27 cellular contexts compared by ENCODE assay signal in genomic region chr10:79816-80215, GRCh38. TPM values are rescaled to one million over a fixed set of nuclear protein-coding genes. Genes with fewer than 3 reads are reported as not detected.
A peak's percentile ranks its signal among the peaks of the same experiment; 100 is the strongest.
DNase-seq lines count a peak whose midpoint lies in the region; ATAC-seq and TF ChIP-seq lines count a peak whose summit lies in the region.
"Had no signal": no experiment of that assay in that cellular context is flagged by ENCODE, and none has a peak within 500 bp of the region (broad histone marks: within the 10 kb centered on the region; RNA-seq: fewer than 3 reads in every experiment).

No MANE protein-coding gene starts in this region.

- H3K9me3 Mint-ChIP-seq in activated CD8-positive, alpha-beta T cell treated with anti-CD3 and anti-CD28 coated beads, Interleukin-2, amount 10 ng/mL, durations not matched to agents 7 days and 5 days (ENCODE audit: insufficient read depth) = no peaks in the 10 kb centered on the region
- no peaks in the 10 kb centered on the region for H3K9me3 Mint-ChIP-seq in activated CD8-positive, alpha-beta T cell treated with anti-CD3 and anti-CD28 coated beads for 36 hours
- H3K9me3 Mint-ChIP-seq in stimulated activated effector memory CD8-positive, alpha-beta T cell treated with anti-CD3 and anti-CD28 coated beads, Interleukin-12 subunit alpha, Interleukin-12 subunit beta, amount 100 ng/mL, for 72 hours = no peaks in the 10 kb centered on the region
- H3K9me3 Mint-ChIP-seq: CD4-positive, alpha-beta memory T cell; CD4-positive, CD25-positive, alpha-beta regulatory T cell had no signal

- H3K4me1 ChIP-seq in osteoblast (ENCODE audit: insufficient read depth, low read length) = no peaks in the 10 kb centered on the region
- H3K4me1 ChIP-seq: BE2C had no signal

- peaks cover 10% of the 10 kb centered on the region for H3K27me3 ChIP-seq in osteoblast (ENCODE audit: insufficient read depth, low read length)
- H3K27me3 ChIP-seq: BE2C, BLaER1 had no signal

- POLR2A ChIA-PET in activated CD8-positive, alpha-beta T cell treated with anti-CD3 and anti-CD28 coated beads, Interleukin-2, amount 10 ng/mL, durations not matched to agents 7 days and 5 days (lab: Charles Lee) = no interaction called here
- POLR2A ChIA-PET in activated CD8-positive, alpha-beta T cell treated with anti-CD3 and anti-CD28 coated beads for 36 hours (lab: Charles Lee) = interaction anchor here (1.1 kb wide), 1 partner anchor 18 kb away, joined by 3 read pairs; no protein-coding TSS in a partner anchor

- peaks cover 6% of the 10 kb centered on the region for H3K4me1 Mint-ChIP-seq in activated CD8-positive, alpha-beta T cell treated with anti-CD3 and anti-CD28 coated beads, Interleukin-2, amount 10 ng/mL, durations not matched to agents 7 days and 5 days (ENCODE audit: low read depth)
- H3K4me1 Mint-ChIP-seq in activated CD8-positive, alpha-beta T cell treated with anti-CD3 and anti-CD28 coated beads for 36 hours (ENCODE audit: low read depth) = peaks cover 2% of the 10 kb centered on the region
- H3K4me1 Mint-ChIP-seq in T-helper 17 cell = peaks cover 6% of the 10 kb centered on the region
- no peaks in the 10 kb centered on the region for H3K4me1 Mint-ChIP-seq in stimulated activated effector memory CD8-positive, alpha-beta T cell treated with anti-CD3 and anti-CD28 coated beads, Interleukin-12 subunit alpha, Interleukin-12 subunit beta, amount 100 ng/mL, for 72 hours
- H3K4me1 Mint-ChIP-seq: CD4-positive, CD25-positive, alpha-beta regulatory T cell had no signal

- peaks cover 15% of the 10 kb centered on the region for H3K27me3 Mint-ChIP-seq in activated CD8-positive, alpha-beta T cell treated with anti-CD3 and anti-CD28 coated beads, Interleukin-2, amount 10 ng/mL, durations not matched to agents 7 days and 5 days (ENCODE audit: low read depth)
- peaks cover 17% of the 10 kb centered on the region for H3K27me3 Mint-ChIP-seq in activated CD8-positive, alpha-beta T cell treated with anti-CD3 and anti-CD28 coated beads for 36 hours
- peaks cover 39% of the 10 kb centered on the region for H3K27me3 Mint-ChIP-seq in T-helper 17 cell

- intact Hi-C loops in activated CD8-positive, alpha-beta T cell treated with anti-CD3 and anti-CD28 coated beads for 36 hours (cut with micrococcal nuclease) = no loop called here

- no peak overlapping the region for H3K4me3 Mint-ChIP-seq in activated CD8-positive, alpha-beta T cell treated with anti-CD3 and anti-CD28 coated beads, Interleukin-2, amount 10 ng/mL, durations not matched to agents 7 days and 5 days
- no peak overlapping the region for H3K4me3 Mint-ChIP-seq in activated CD8-positive, alpha-beta T cell treated with anti-CD3 and anti-CD28 coated beads for 36 hours
- peak overlapping the region; percentile 41 for H3K4me3 Mint-ChIP-seq in T-helper 17 cell
- no peak overlapping the region for H3K4me3 Mint-ChIP-seq in stimulated activated effector memory CD8-positive, alpha-beta T cell treated with anti-CD3 and anti-CD28 coated beads, Interleukin-12 subunit alpha, Interleukin-12 subunit beta, amount 100 ng/mL, for 72 hours
- H3K4me3 Mint-ChIP-seq: CD14-positive monocyte; CD4-positive, alpha-beta memory T cell had no signal

- no peaks in the 10 kb centered on the region for H3K36me3 Mint-ChIP-seq in activated CD8-positive, alpha-beta T cell treated with anti-CD3 and anti-CD28 coated beads, Interleukin-2, amount 10 ng/mL, durations not matched to agents 7 days and 5 days (ENCODE audit: low read depth)
- H3K36me3 Mint-ChIP-seq in activated CD8-positive, alpha-beta T cell treated with anti-CD3 and anti-CD28 coated beads for 36 hours (ENCODE audit: low read depth) = no peaks in the 10 kb centered on the region
- peaks cover 4% of the 10 kb centered on the region for H3K36me3 Mint-ChIP-seq in T-helper 17 cell (ENCODE audit: low read depth)
- no peaks in the 10 kb centered on the region for H3K36me3 Mint-ChIP-seq in stimulated activated effector memory CD8-positive, alpha-beta T cell treated with anti-CD3 and anti-CD28 coated beads, Interleukin-12 subunit alpha, Interleukin-12 subunit beta, amount 100 ng/mL, for 72 hours
- H3K36me3 Mint-ChIP-seq: CD4-positive, alpha-beta memory T cell; CD4-positive, CD25-positive, alpha-beta regulatory T cell; CD8-positive, alpha-beta memory T cell had no signal

- H2AFZ ChIP-seq in osteoblast (ENCODE audit: low read length) = no peak overlapping the region

- no peak overlapping the region for H3K27ac ChIP-seq in osteoblast (ENCODE audit: low read depth, low read length)
- H3K27ac ChIP-seq: BLaER1 had no signal

- no peak overlapping the region for H3K27ac Mint-ChIP-seq in activated CD8-positive, alpha-beta T cell treated with anti-CD3 and anti-CD28 coated beads, Interleukin-2, amount 10 ng/mL, durations not matched to agents 7 days and 5 days
- no peak overlapping the region for H3K27ac Mint-ChIP-seq in activated CD8-positive, alpha-beta T cell treated with anti-CD3 and anti-CD28 coated beads for 36 hours
- H3K27ac Mint-ChIP-seq in T-helper 17 cell = no peak overlapping the region
- peak overlapping the region; percentile 63 for H3K27ac Mint-ChIP-seq in stimulated activated effector memory CD8-positive, alpha-beta T cell treated with anti-CD3 and anti-CD28 coated beads, Interleukin-12 subunit alpha, Interleukin-12 subunit beta, amount 100 ng/mL, for 72 hours
- H3K27ac Mint-ChIP-seq: CD14-positive monocyte; CD4-positive, CD25-positive, alpha-beta regulatory T cell; CD8-positive, alpha-beta memory T cell had no signal

- no peak for ATAC-seq in activated CD8-positive, alpha-beta T cell treated with anti-CD3 and anti-CD28 coated beads, Interleukin-2, amount 10 ng/mL, durations not matched to agents 7 days and 5 days
- ATAC-seq in activated CD8-positive, alpha-beta T cell treated with anti-CD3 and anti-CD28 coated beads for 36 hours = no peak
- ATAC-seq in T-helper 17 cell = no peak
- ATAC-seq in stimulated activated effector memory CD8-positive, alpha-beta T cell treated with anti-CD3 and anti-CD28 coated beads, Interleukin-12 subunit alpha, Interleukin-12 subunit beta, amount 100 ng/mL, for 72 hours = no peak
- ATAC-seq: GM12878 had no signal

- peak; percentile 4 for DNase-seq in activated CD8-positive, alpha-beta T cell treated with anti-CD3 and anti-CD28 coated beads, Interleukin-2, amount 10 ng/mL, durations not matched to agents 7 days and 5 days
- DNase-seq in activated CD8-positive, alpha-beta T cell treated with anti-CD3 and anti-CD28 coated beads for 36 hours = no peak
- DNase-seq in T-helper 17 cell = no peak
- DNase-seq in osteoblast (ENCODE audit: insufficient read length, low spot score, missing footprints) = peak; percentile 77
- no peak for DNase-seq in stimulated activated effector memory CD8-positive, alpha-beta T cell treated with anti-CD3 and anti-CD28 coated beads, Interleukin-12 subunit alpha, Interleukin-12 subunit beta, amount 100 ng/mL, for 72 hours (ENCODE audit: low spot score in 2 of 2)
- DNase-seq in NCI-H82 treated with DMSO at 0.1 percent for 48 hours (lab: John Stamatoyannopoulos, UW; ENCODE audit: unreplicated experiment) = no peak
- DNase-seq in NCI-H1417 treated with DMSO at 0.1 percent for 48 hours (lab: John Stamatoyannopoulos, UW) = no peak
- no peak for DNase-seq in epidermal melanocyte (ENCODE audit: insufficient read length, low spot score)
- DNase-seq: 8988T; ACHN; BE2C; C1 segment of cervical spinal cord; CD4-positive, alpha-beta memory T cell; CD4-positive, CD25-positive, alpha-beta regulatory T cell; CD8-positive, alpha-beta memory T cell; COR-L47; DMS 273 treated with DMSO at 0.1 percent for 48 hours; DMS153; DMS53; DMS79; DND-41; EL; GDM1 had no signal

- H3K4me3 ChIP-seq in osteoblast (ENCODE audit: insufficient read depth, low read length) = no peak overlapping the region
- H3K4me3 ChIP-seq: BLaER1, GM12878 had no signal

- H3K79me2 ChIP-seq in osteoblast (ENCODE audit: insufficient read depth, low read length) = no peaks in the 10 kb centered on the region

- no peaks in the 10 kb centered on the region for H4K20me1 ChIP-seq in osteoblast (ENCODE audit: insufficient read depth, low read length)
- H4K20me1 ChIP-seq: BLaER1 had no signal

- H3K4me2 ChIP-seq in osteoblast (ENCODE audit: insufficient read depth, low read length) = no peak overlapping the region
- H3K4me2 ChIP-seq: BLaER1 had no signal

- no peaks in the 10 kb centered on the region for H3K36me3 ChIP-seq in osteoblast (ENCODE audit: insufficient read depth, low read length)
- H3K36me3 ChIP-seq: BE2C, BLaER1 had no signal

- no peak for TF ChIP-seq CTCF in activated CD8-positive, alpha-beta T cell treated with anti-CD3 and anti-CD28 coated beads for 36 hours (IDR thresholded peaks at IDR 0.05)
- TF ChIP-seq CTCF in osteoblast (IDR thresholded peaks at IDR 0.05; ENCODE audit: extremely low read depth, low read depth, low read length) = no peak

- CTCF ChIA-PET in activated CD8-positive, alpha-beta T cell treated with anti-CD3 and anti-CD28 coated beads, Interleukin-2, amount 10 ng/mL, durations not matched to agents 7 days and 5 days (lab: Charles Lee) = no interaction called here
- CTCF ChIA-PET in activated CD8-positive, alpha-beta T cell treated with anti-CD3 and anti-CD28 coated beads for 36 hours (lab: Charles Lee) = no interaction called here

- H3K9me3 ChIP-seq in T-helper 17 cell (ENCODE audit: control insufficient read depth, low read length, poor library complexity, severe bottlenecking) (no peaks in the 10 kb centered on the region), osteoblast (ENCODE audit: low read depth, low read length) (no peaks in the 10 kb centered on the region)
- H3K9me3 ChIP-seq: BE2C, BLaER1 had no signal

RNA-seq across cellular contexts. Expression of gene TUBB8, which starts 30.7 kb away (rescaled TPM):
- not detected for total RNA-seq in activated CD8-positive, alpha-beta T cell treated with anti-CD3 and anti-CD28 coated beads, Interleukin-2, amount 10 ng/mL, durations not matched to agents 7 days and 5 days
- total RNA-seq in activated CD8-positive, alpha-beta T cell treated with anti-CD3 and anti-CD28 coated beads for 36 hours = not detected
- total RNA-seq in T-helper 17 cell = not detected
- total RNA-seq in osteoblast = not detected in 2 replicates
- total RNA-seq: CD4-positive, alpha-beta memory T cell; CD4-positive, CD25-positive, alpha-beta regulatory T cell; CD8-positive, alpha-beta memory T cell; Daoy; GM12878 had no signal

RNA-seq across cellular contexts. Expression of gene ZMYND11, which starts 55.4 kb away (rescaled TPM):
- total RNA-seq in activated CD8-positive, alpha-beta T cell treated with anti-CD3 and anti-CD28 coated beads, Interleukin-2, amount 10 ng/mL, durations not matched to agents 7 days and 5 days = 10 to 100 TPM; 41.3 to 42.0 TPM
- 10 to 100 TPM; 14.9 to 16.8 TPM for total RNA-seq in activated CD8-positive, alpha-beta T cell treated with anti-CD3 and anti-CD28 coated beads for 36 hours
- total RNA-seq in T-helper 17 cell (10 to 100 TPM; 41.3 TPM), osteoblast (56.5 and 60.4 TPM in 2 replicates)

Comparison
In these comparisons a context has a peak if more than half of its experiments do, and no peak if none do; other contexts are left out.
1. DNase-seq: peak in activated CD8-positive, alpha-beta T cell treated with anti-CD3 and anti-CD28 coated beads, Interleukin-2, amount 10 ng/mL, durations not matched to agents 7 days and 5 days (single experiment) and osteoblast (single experiment); none in activated CD8-positive, alpha-beta T cell treated with anti-CD3 and anti-CD28 coated beads for 36 hours (single experiment), T-helper 17 cell (0 of 3), stimulated activated effector memory CD8-positive, alpha-beta T cell treated with anti-CD3 and anti-CD28 coated beads, Interleukin-12 subunit alpha, Interleukin-12 subunit beta, amount 100 ng/mL, for 72 hours (0 of 2), NCI-H82 treated with DMSO at 0.1 percent for 48 hours (single experiment), NCI-H1417 treated with DMSO at 0.1 percent for 48 hours (single experiment) and epidermal melanocyte (single experiment).